In genomic region chr13:109870281-109871017, GRCh38 we compare ENCODE assay signal across 1 cellular context.
TF ChIP-seq lines count a peak whose summit lies in the region.

No MANE protein-coding gene starts in this region.

TF ChIP-seq in K562, 482 proteins besides CTCF, POLR2A, EP300 and RAD21 (continued from another document):
- TF ChIP-seq, protein P1, sequence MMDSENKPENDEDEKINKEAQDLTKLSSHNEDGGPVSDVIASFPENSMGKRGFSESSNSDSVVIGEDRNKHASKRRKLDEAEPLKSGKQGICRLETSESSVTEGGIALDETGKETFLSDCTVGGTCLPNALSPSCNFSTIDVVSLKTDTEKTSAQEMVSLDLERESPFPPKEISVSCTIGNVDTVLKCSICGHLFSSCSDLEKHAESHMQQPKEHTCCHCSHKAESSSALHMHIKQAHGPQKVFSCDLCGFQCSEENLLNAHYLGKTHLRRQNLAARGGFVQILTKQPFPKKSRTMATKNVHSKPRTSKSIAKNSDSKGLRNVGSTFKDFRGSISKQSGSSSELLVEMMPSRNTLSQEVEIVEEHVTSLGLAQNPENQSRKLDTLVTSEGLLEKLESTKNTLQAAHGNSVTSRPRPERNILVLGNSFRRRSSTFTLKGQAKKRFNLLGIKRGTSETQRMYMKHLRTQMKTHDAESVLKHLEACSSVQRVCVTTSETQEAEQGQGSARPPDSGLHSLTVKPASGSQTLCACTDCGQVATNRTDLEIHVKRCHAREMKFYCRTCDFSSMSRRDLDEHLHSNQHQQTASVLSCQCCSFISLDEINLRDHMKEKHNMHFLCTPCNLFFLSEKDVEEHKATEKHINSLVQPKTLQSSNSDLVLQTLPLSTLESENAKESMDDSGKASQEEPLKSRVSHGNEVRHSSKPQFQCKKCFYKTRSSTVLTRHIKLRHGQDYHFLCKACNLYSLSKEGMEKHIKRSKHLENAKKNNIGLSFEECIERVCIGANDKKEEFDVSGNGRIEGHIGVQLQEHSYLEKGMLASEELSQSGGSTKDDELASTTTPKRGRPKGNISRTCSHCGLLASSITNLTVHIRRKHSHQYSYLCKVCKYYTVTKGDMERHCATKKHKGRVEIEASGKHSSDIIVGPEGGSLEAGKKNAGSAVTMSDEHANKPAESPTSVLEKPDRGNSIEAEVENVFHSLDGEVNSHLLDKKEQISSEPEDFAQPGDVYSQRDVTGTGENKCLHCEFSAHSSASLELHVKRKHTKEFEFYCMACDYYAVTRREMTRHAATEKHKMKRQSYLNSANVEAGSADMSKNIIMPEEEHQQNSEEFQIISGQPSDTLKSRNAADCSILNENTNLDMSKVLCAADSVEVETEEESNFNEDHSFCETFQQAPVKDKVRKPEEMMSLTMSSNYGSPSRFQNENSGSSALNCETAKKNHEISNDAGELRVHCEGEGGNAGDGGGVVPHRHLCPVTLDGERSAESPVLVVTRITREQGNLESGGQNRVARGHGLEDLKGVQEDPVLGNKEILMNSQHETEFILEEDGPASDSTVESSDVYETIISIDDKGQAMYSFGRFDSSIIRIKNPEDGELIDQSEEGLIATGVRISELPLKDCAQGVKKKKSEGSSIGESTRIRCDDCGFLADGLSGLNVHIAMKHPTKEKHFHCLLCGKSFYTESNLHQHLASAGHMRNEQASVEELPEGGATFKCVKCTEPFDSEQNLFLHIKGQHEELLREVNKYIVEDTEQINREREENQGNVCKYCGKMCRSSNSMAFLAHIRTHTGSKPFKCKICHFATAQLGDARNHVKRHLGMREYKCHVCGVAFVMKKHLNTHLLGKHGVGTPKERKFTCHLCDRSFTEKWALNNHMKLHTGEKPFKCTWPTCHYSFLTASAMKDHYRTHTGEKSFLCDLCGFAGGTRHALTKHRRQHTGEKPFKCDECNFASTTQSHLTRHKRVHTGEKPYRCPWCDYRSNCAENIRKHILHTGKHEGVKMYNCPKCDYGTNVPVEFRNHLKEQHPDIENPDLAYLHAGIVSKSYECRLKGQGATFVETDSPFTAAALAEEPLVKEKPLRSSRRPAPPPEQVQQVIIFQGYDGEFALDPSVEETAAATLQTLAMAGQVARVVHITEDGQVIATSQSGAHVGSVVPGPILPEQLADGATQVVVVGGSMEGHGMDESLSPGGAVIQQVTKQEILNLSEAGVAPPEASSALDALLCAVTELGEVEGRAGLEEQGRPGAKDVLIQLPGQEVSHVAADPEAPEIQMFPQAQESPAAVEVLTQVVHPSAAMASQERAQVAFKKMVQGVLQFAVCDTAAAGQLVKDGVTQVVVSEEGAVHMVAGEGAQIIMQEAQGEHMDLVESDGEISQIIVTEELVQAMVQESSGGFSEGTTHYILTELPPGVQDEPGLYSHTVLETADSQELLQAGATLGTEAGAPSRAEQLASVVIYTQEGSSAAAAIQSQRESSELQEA (IDR thresholded peaks at IDR 0.05; ENCODE audit: low read depth) = no peak
